1 cellular context compared by ENCODE assay signal in the genomic region with DNA sequence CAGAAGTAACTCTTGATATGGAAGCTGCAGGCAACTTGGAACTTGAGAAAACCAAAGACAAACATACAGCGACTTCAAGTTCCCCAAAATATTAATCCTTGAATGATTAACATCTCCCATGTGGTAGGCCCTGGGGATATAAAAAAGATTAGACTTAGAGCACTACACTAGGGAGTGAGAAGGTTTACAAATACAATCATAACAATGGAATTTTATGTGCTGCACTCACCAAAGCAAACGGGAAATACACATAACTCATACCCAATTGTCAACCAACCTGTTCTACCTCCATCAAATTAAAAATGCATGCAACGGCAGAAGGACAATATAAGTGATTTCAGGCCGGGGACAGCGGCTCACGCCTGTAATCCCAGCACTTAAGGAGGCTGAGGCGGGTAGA.
TF ChIP-seq lines count a peak whose summit lies in the region.

No MANE protein-coding gene starts in this region.

TF ChIP-seq in HepG2, 621 proteins besides CTCF, POLR2A, EP300 and RAD21 (continued from another document):
- TF ChIP-seq, protein P1, sequence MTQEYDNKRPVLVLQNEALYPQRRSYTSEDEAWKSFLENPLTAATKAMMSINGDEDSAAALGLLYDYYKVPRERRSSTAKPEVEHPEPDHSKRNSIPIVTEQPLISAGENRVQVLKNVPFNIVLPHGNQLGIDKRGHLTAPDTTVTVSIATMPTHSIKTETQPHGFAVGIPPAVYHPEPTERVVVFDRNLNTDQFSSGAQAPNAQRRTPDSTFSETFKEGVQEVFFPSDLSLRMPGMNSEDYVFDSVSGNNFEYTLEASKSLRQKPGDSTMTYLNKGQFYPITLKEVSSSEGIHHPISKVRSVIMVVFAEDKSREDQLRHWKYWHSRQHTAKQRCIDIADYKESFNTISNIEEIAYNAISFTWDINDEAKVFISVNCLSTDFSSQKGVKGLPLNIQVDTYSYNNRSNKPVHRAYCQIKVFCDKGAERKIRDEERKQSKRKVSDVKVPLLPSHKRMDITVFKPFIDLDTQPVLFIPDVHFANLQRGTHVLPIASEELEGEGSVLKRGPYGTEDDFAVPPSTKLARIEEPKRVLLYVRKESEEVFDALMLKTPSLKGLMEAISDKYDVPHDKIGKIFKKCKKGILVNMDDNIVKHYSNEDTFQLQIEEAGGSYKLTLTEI (CRISPR knock-in tag; conservative IDR thresholded peaks at IDR 0.05), result no peak
- TF ChIP-seq JUN (CRISPR knock-in tag; IDR thresholded peaks at IDR 0.05) (no peak), MLLT10 (CRISPR knock-in tag; IDR thresholded peaks at IDR 0.05) (no peak), ZNF891 (CRISPR knock-in tag; IDR thresholded peaks at IDR 0.05) (no peak), RFX3 (CRISPR knock-in tag; IDR thresholded peaks at IDR 0.05) (no peak), ZNF501 (CRISPR knock-in tag; IDR thresholded peaks at IDR 0.05) (no peak), SP4 (CRISPR knock-in tag; IDR thresholded peaks at IDR 0.05) (no peak)
- TF ChIP-seq, protein P2, sequence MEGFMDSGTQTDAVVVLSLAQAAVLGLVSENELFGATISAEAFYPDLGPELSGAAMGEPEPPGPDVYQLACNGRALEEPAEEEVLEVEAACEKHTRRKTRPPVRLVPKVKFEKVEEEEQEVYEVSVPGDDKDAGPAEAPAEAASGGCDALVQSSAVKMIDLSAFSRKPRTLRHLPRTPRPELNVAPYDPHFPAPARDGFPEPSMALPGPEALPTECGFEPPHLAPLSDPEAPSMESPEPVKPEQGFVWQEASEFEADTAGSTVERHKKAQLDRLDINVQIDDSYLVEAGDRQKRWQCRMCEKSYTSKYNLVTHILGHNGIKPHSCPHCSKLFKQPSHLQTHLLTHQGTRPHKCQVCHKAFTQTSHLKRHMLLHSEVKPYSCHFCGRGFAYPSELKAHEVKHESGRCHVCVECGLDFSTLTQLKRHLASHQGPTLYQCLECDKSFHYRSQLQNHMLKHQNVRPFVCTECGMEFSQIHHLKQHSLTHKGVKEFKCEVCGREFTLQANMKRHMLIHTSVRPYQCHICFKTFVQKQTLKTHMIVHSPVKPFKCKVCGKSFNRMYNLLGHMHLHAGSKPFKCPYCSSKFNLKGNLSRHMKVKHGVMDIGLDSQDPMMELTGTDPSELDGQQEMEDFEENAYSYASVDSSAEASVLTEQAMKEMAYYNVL (CRISPR knock-in tag; IDR thresholded peaks at IDR 0.05; ENCODE audit: borderline replicate concordance), result no peak
- TF ChIP-seq, protein P3, sequence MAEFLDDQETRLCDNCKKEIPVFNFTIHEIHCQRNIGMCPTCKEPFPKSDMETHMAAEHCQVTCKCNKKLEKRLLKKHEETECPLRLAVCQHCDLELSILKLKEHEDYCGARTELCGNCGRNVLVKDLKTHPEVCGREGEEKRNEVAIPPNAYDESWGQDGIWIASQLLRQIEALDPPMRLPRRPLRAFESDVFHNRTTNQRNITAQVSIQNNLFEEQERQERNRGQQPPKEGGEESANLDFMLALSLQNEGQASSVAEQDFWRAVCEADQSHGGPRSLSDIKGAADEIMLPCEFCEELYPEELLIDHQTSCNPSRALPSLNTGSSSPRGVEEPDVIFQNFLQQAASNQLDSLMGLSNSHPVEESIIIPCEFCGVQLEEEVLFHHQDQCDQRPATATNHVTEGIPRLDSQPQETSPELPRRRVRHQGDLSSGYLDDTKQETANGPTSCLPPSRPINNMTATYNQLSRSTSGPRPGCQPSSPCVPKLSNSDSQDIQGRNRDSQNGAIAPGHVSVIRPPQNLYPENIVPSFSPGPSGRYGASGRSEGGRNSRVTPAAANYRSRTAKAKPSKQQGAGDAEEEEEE (CRISPR knock-in tag; IDR thresholded peaks at IDR 0.05; ENCODE audit: borderline replicate concordance), result no peak
- TF ChIP-seq, protein P4, sequence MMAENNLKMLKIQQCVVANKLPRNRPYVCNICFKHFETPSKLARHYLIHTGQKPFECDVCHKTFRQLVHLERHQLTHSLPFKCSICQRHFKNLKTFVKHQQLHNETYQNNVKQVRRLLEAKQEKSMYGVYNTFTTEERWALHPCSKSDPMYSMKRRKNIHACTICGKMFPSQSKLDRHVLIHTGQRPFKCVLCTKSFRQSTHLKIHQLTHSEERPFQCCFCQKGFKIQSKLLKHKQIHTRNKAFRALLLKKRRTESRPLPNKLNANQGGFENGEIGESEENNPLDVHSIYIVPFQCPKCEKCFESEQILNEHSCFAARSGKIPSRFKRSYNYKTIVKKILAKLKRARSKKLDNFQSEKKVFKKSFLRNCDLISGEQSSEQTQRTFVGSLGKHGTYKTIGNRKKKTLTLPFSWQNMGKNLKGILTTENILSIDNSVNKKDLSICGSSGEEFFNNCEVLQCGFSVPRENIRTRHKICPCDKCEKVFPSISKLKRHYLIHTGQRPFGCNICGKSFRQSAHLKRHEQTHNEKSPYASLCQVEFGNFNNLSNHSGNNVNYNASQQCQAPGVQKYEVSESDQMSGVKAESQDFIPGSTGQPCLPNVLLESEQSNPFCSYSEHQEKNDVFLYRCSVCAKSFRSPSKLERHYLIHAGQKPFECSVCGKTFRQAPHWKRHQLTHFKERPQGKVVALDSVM (CRISPR knock-in tag; IDR thresholded peaks at IDR 0.05), result no peak
